In genomic region chr17:6505425-6506142, GRCh38 we compare ENCODE assay signal across 20 cellular contexts. TPM values are rescaled to one million over a fixed set of nuclear protein-coding genes. Genes with fewer than 3 reads are reported as not detected.
DNase-seq lines count a peak whose midpoint lies in the region; ATAC-seq, FAIRE-seq and TF ChIP-seq lines count a peak whose summit lies in the region.
"Had no signal": no experiment of that assay in that cellular context is flagged by ENCODE, and none has a peak within 500 bp of the region (broad histone marks: within the 10 kb centered on the region; RNA-seq: fewer than 3 reads in every experiment).

No MANE protein-coding gene starts in this region.

- H3K4me1 Mint-ChIP-seq in endodermal cell: no peaks in the 10 kb centered on the region
- no peaks in the 10 kb centered on the region for H3K4me1 Mint-ChIP-seq in activated naive CD4-positive, alpha-beta T cell treated with anti-CD3 and anti-CD28 coated beads for 36 hours (ENCODE audit: low read depth)
- H3K4me1 Mint-ChIP-seq: CD8-positive, alpha-beta memory T cell; natural killer cell had no signal

- H4K20me1 ChIP-seq in PC-9 (ENCODE audit: insufficient read depth): no peaks in the 10 kb centered on the region

- H3K4me1 ChIP-seq in A549: peaks cover 51% of the 10 kb centered on the region
- peaks cover 53% of the 10 kb centered on the region for H3K4me1 ChIP-seq in PC-9 (replicated peaks; ENCODE audit: insufficient read depth)
- no peaks in the 10 kb centered on the region for H3K4me1 ChIP-seq in endodermal cell (ENCODE audit: control insufficient read depth, insufficient read depth, low read length)
- H3K4me1 ChIP-seq in lower lobe of right lung: no peaks in the 10 kb centered on the region
- H3K4me1 ChIP-seq: Peyer's patch, thyroid gland had no signal

- WGBS in A549 (ENCODE audit: missing lambda C conversion rate): 84% methylated on average over 12 of the region's 12 CpGs
- WGBS in endodermal cell (ENCODE audit: insufficient coverage in 1 of 2, insufficient read length in 1 of 2), 2 experiments: 89 to 91% methylated on average over 11 to 12 of the region's 12 CpGs

- TF ChIP-seq CTCF in A549 (IDR thresholded peaks at IDR 0.05) (no peak), PC-9 (conservative IDR thresholded peaks at IDR 0.05) (no peak), endodermal cell (conservative IDR thresholded peaks at IDR 0.05) (no peak), lower lobe of right lung (IDR thresholded peaks at IDR 0.05) (no peak)

- peak overlapping the region; percentile 60 for H3K4me2 ChIP-seq in A549
- peak overlapping the region; percentile 53 for H3K4me2 ChIP-seq in PC-9

- peak; percentile 23 for FAIRE-seq in A549 (lab: Jason Lieb, UNC)
- FAIRE-seq: GM12891 had no signal

- DNase-seq in A549 (ENCODE audit: low read depth in 1 of 2, low spot score in 1 of 2) (peak in 1 of 2 experiments; percentile 25), PC-9 (peak; percentile 42 to 59), endodermal cell (peak; percentile 38), lower lobe of right lung (peak; percentile 9), GM19240 (ENCODE audit: insufficient read length, low spot score) (no peak), T-helper 9 cell (no peak)
- no peak for DNase-seq in activated CD4-positive, alpha-beta T cell treated with anti-CD3 and anti-CD28 coated beads, Interleukin-2, amount 50 U/mL, for 48 hours
- DNase-seq in activated naive CD4-positive, alpha-beta T cell treated with anti-CD3 and anti-CD28 coated beads for 36 hours: no peak
- DNase-seq: activated naive CD4-positive, alpha-beta T cell; CD8-positive, alpha-beta memory T cell; natural killer cell; NCI-H187 treated with DMSO at 0.1 percent for 48 hours; NCI-H69; stimulated activated CD4-positive, alpha-beta T cell treated with anti-CD3 and anti-CD28 coated beads, Interleukin-2, amount 100 ng/mL, for 24 hours; thyroid gland had no signal

- no peak overlapping the region for H3K9ac ChIP-seq in endodermal cell (ENCODE audit: extremely low read depth, low read length, poor library complexity, severe bottlenecking)

- ATAC-seq in A549 (no peak), lower lobe of right lung (no peak)
- ATAC-seq: activated CD4-positive, CD25-positive, alpha-beta regulatory T cell treated with anti-CD3 and anti-CD28 coated beads, Interleukin-2, amount 50 U/mL, for 24 hours; natural killer cell had no signal

- H3K27me3 ChIP-seq in PC-9 (ENCODE audit: insufficient read depth, low read depth) (no peaks in the 10 kb centered on the region), endodermal cell (ENCODE audit: control insufficient read depth, insufficient read depth, low read length, poor library complexity, severe bottlenecking) (no peaks in the 10 kb centered on the region), lower lobe of right lung (ENCODE audit: low read depth) (no peaks in the 10 kb centered on the region)
- H3K27me3 ChIP-seq: cardiac muscle cell, Peyer's patch, thyroid gland had no signal

- H3K27ac ChIP-seq in A549 (peak overlapping the region; percentile 68 to 83; a peak in 5 of 6 replicates), PC-9 (peak overlapping the region; percentile 86), endodermal cell (ENCODE audit: low read depth, low read length) (no peak overlapping the region), lower lobe of right lung (no peak overlapping the region)
- H3K27ac ChIP-seq: cardiac muscle cell, Peyer's patch, thyroid gland had no signal

- intact Hi-C loops in PC-9 (cut with micrococcal nuclease; ENCODE audit: unreplicated experiment): loop anchor here (1.0 kb wide), 1 partner anchor 47 kb away; no protein-coding TSS in a partner anchor
- intact Hi-C loops in lower lobe of right lung (cut with DNase I): no loop called here
- intact Hi-C loops in activated naive CD4-positive, alpha-beta T cell treated with anti-CD3 and anti-CD28 coated beads for 36 hours (cut with micrococcal nuclease): no loop called here

- TF ChIP-seq RAD21 in A549 (conservative IDR thresholded peaks at IDR 0.05 in 1 of 2, IDR thresholded peaks at IDR 0.05 in 1 of 2): no peak

- H3K9me3 ChIP-seq in A549 (no peaks in the 10 kb centered on the region), PC-9 (ENCODE audit: insufficient read depth, low read depth) (no peaks in the 10 kb centered on the region), endodermal cell (ENCODE audit: control insufficient read depth, low read length) (no peaks in the 10 kb centered on the region), lower lobe of right lung (no peaks in the 10 kb centered on the region)
- H3K9me3 ChIP-seq: Peyer's patch, thyroid gland had no signal

- H3K27me3 Mint-ChIP-seq in endodermal cell (ENCODE audit: insufficient read depth): peaks cover 6% of the 10 kb centered on the region
- no peaks in the 10 kb centered on the region for H3K27me3 Mint-ChIP-seq in activated naive CD4-positive, alpha-beta T cell treated with anti-CD3 and anti-CD28 coated beads for 36 hours (ENCODE audit: low read depth)

- no peak overlapping the region for H3K4me3 Mint-ChIP-seq in endodermal cell
- no peak overlapping the region for H3K4me3 Mint-ChIP-seq in activated naive CD4-positive, alpha-beta T cell treated with anti-CD3 and anti-CD28 coated beads for 36 hours
- H3K4me3 Mint-ChIP-seq: CD8-positive, alpha-beta memory T cell; natural killer cell; T-helper 1 cell treated with Interleukin-12 subunit alpha and Interleukin-12 subunit beta and Interleukin-4 antibody, amounts not matched to agents 30 μg/mL and 1 μg/mL, for 36 hours had no signal

- TF ChIP-seq POLR2A in A549 (IDR thresholded peaks at IDR 0.05; ENCODE audit: low read length): no peak

- POLR2A ChIA-PET in A549 (lab: Yijun Ruan, JAX): no interaction called here
- POLR2A ChIA-PET in PC-9 (lab: Charles Lee; ENCODE audit: unreplicated experiment): no interaction called here

- H3F3A ChIP-seq in PC-9 (ENCODE audit: insufficient read depth, low read depth): peaks cover 20% of the 10 kb centered on the region

- H3K9me3 Mint-ChIP-seq in endodermal cell: no peaks in the 10 kb centered on the region
- H3K9me3 Mint-ChIP-seq in activated naive CD4-positive, alpha-beta T cell treated with anti-CD3 and anti-CD28 coated beads for 36 hours: no peaks in the 10 kb centered on the region
- H3K9me3 Mint-ChIP-seq: CD8-positive, alpha-beta memory T cell; natural killer cell; T-helper 1 cell treated with Interleukin-12 subunit alpha and Interleukin-12 subunit beta and Interleukin-4 antibody, amounts not matched to agents 30 μg/mL and 1 μg/mL, for 36 hours had no signal

- H3K4me3 ChIP-seq in A549 (no peak overlapping the region), PC-9 (no peak overlapping the region), endodermal cell (ENCODE audit: low read length) (no peak overlapping the region), lower lobe of right lung (no peak overlapping the region)
- H3K4me3 ChIP-seq: cardiac muscle cell, Peyer's patch, thyroid gland had no signal

- H3K9me2 ChIP-seq in PC-9 (ENCODE audit: insufficient read depth): no peaks in the 10 kb centered on the region

- H3K36me3 ChIP-seq in PC-9 (ENCODE audit: low read depth) (no peaks in the 10 kb centered on the region), endodermal cell (ENCODE audit: control insufficient read depth, insufficient read depth, low read length) (no peaks in the 10 kb centered on the region), lower lobe of right lung (no peaks in the 10 kb centered on the region)
- H3K36me3 ChIP-seq: cardiac muscle cell, Peyer's patch, thyroid gland had no signal

- BruUV-seq in PC-9 (replicated peaks; lab: Mats Ljungman, UMichigan): no TSS peak

- H3K79me2 ChIP-seq in PC-9 (ENCODE audit: low read depth): no peaks in the 10 kb centered on the region

- no peak overlapping the region for H3K27ac Mint-ChIP-seq in endodermal cell
- no peak overlapping the region for H3K27ac Mint-ChIP-seq in activated naive CD4-positive, alpha-beta T cell treated with anti-CD3 and anti-CD28 coated beads for 36 hours
- H3K27ac Mint-ChIP-seq: natural killer cell; T-helper 1 cell treated with Interleukin-12 subunit alpha and Interleukin-12 subunit beta and Interleukin-4 antibody, amounts not matched to agents 30 μg/mL and 1 μg/mL, for 36 hours had no signal

- H2AFZ ChIP-seq in PC-9: no peak overlapping the region

- CTCF ChIA-PET in A549 (lab: Yijun Ruan, JAX): interaction anchor here (1.0 to 6.7 kb wide), 6 partner anchors 10 to 32 kb away, joined by 3 to 46 read pairs (median 4); no protein-coding TSS in a partner anchor
- CTCF ChIA-PET in PC-9 (lab: Charles Lee): no interaction called here
- CTCF ChIA-PET in activated naive CD4-positive, alpha-beta T cell treated with anti-CD3 and anti-CD28 coated beads for 36 hours (lab: Charles Lee): no interaction called here

- no peak for TF ChIP-seq EP300 in A549 (IDR thresholded peaks at IDR 0.05)

- no peaks in the 10 kb centered on the region for H3K36me3 Mint-ChIP-seq in endodermal cell (ENCODE audit: low read depth)
- H3K36me3 Mint-ChIP-seq in activated naive CD4-positive, alpha-beta T cell treated with anti-CD3 and anti-CD28 coated beads for 36 hours (ENCODE audit: low read depth): no peaks in the 10 kb centered on the region
- H3K36me3 Mint-ChIP-seq: CD8-positive, alpha-beta memory T cell; natural killer cell had no signal

TF ChIP-seq in A549, 52 proteins besides CTCF, POLR2A, EP300 and RAD21:
- no peak for TF ChIP-seq FOXS1 (CRISPR knock-in tag; IDR thresholded peaks at IDR 0.05)
- TF ChIP-seq, protein P1, sequence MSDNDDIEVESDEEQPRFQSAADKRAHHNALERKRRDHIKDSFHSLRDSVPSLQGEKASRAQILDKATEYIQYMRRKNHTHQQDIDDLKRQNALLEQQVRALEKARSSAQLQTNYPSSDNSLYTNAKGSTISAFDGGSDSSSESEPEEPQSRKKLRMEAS (IDR thresholded peaks at IDR 0.05): peak; percentile 41

RNA-seq across cellular contexts. Expression of gene PITPNM3, which starts 50.8 kb away (rescaled TPM):
- polyA plus RNA-seq in A549 (2011; rRNA removed) (0.80 and 0.93 TPM in 2 replicates), A549 (2017; fragmentation: RNase III; extraction: RNeasy Plus Mini Kit Qiagen cat#74134 plus additional on column Dnase treatment) (1.8 to 2.3 TPM (median 2.2 TPM) in 3 replicates)
- polyA plus RNA-seq in A549 (2012; cell fraction: cytosol; rRNA removed): 0.67 and 1.1 TPM in 2 replicates
- 3.8 and 4.0 TPM in 2 replicates for polyA plus RNA-seq in A549 (2012; cell fraction: nucleus; rRNA removed)
- polyA minus RNA-seq in A549 (2011; rRNA and poly(A)+ RNA removed): 1.0 and 1.4 TPM in 2 replicates
- total RNA-seq in PC-9 (2021) (16.9 and 17.3 TPM in 2 replicates), endodermal cell (1 to 10 TPM; 1.8 to 2.7 TPM), lower lobe of right lung (12.3 TPM)
- polyA plus RNA-seq in endodermal cell (2013, experiment 1 of 2): 1.1 TPM
- polyA plus RNA-seq in endodermal cell (2013, experiment 2 of 2): 1.3 TPM
- total RNA-seq in activated naive CD4-positive, alpha-beta T cell treated with anti-CD3 and anti-CD28 coated beads for 36 hours: under 1 TPM; 0.38 to 0.67 TPM
- polyA plus RNA-seq: CD8-positive, alpha-beta memory T cell had no signal

Comparison
In these comparisons a context has a peak if more than half of its experiments do, and no peak if none do; other contexts are left out.
1. DNase-seq: peak in PC-9 (2 of 2), endodermal cell (single experiment) and lower lobe of right lung (single experiment); none in GM19240 (single experiment), T-helper 9 cell (single experiment), activated CD4-positive, alpha-beta T cell treated with anti-CD3 and anti-CD28 coated beads, Interleukin-2, amount 50 U/mL, for 48 hours (0 of 2) and activated naive CD4-positive, alpha-beta T cell treated with anti-CD3 and anti-CD28 coated beads for 36 hours (single experiment).
2. H3K27ac ChIP-seq: peak in A549 (2 of 2) and PC-9 (single experiment); none in endodermal cell (single experiment) and lower lobe of right lung (single experiment).